Comparison of ENCODE assay signal across 8 cellular contexts in the genomic region with DNA sequence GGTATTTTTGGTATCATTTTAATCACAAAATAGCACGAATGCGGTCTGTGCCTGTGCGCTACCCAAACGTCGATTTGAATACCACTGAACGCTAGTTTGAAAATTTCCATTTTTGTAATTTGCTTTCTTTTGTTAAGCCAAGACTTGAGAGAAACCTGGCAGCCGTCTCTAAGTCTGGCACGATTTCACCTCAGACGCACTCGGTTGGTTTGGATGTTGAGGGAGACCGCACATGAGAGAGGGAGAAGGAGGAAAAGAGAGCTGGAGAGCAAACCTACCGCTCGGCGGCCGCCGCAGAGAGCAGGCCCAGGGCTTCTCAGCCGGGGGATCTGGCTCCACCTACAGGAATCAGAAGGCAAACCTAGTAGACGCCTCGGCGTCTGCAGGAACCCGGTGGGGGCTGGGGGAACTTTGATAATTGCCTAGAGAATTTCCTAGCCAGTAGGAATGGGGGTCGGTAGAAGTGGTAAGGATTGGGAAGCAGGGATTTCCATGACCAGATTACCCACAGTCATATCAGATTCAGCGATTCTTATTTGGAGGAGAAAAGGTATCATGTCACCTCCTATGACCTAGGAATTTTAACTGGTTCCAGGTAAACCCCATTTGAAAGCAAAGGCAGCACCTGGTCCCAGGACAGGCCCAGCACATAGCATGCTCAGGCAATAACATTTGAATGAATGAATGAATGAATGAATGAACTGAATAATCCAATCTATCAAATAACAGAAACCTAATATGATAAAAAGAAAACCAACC.
DNase-seq lines count a peak whose midpoint lies in the region; TF ChIP-seq lines count a peak whose summit lies in the region.

No MANE protein-coding gene starts in this region.

- no peaks in the 10 kb centered on the region for H3K9me3 Mint-ChIP-seq in activated CD4-positive, alpha-beta T cell treated with anti-CD3 and anti-CD28 coated beads, Interleukin-2, amount 10 ng/mL, durations not matched to agents 24 days and 14 days

- no peaks in the 10 kb centered on the region for H3K27me3 Mint-ChIP-seq in activated CD4-positive, alpha-beta T cell treated with anti-CD3 and anti-CD28 coated beads, Interleukin-2, amount 10 ng/mL, durations not matched to agents 24 days and 14 days

- no peak overlapping the region for H3K27ac Mint-ChIP-seq in activated CD4-positive, alpha-beta T cell treated with anti-CD3 and anti-CD28 coated beads, Interleukin-2, amount 10 ng/mL, durations not matched to agents 24 days and 14 days

- H3K36me3 Mint-ChIP-seq in activated CD4-positive, alpha-beta T cell treated with anti-CD3 and anti-CD28 coated beads, Interleukin-2, amount 10 ng/mL, durations not matched to agents 24 days and 14 days (ENCODE audit: low read depth) = no peaks in the 10 kb centered on the region

- intact Hi-C loops in activated CD4-positive, alpha-beta T cell treated with anti-CD3 and anti-CD28 coated beads, Interleukin-2, amount 10 ng/mL, durations not matched to agents 24 days and 14 days (cut with micrococcal nuclease) = no loop called here

- H3K4me3 Mint-ChIP-seq in activated CD4-positive, alpha-beta T cell treated with anti-CD3 and anti-CD28 coated beads, Interleukin-2, amount 10 ng/mL, durations not matched to agents 24 days and 14 days = peak overlapping the region; percentile 66

- DNase-seq in GM10248 (ENCODE audit: extremely low spot score) (peak; percentile 74), HCEC 1CT (peak; percentile 73), MV-4-11 (lab: John Stamatoyannopoulos, UW) (peak; percentile 41), ecto neural progenitor cell (ENCODE audit: low spot score) (peak; percentile 83), mesenteric fat pad (ENCODE audit: low spot score) (peak; percentile 92), DMS79 treated with DMSO at 0.1 percent for 48 hours (lab: John Stamatoyannopoulos, UW) (no peak)
- peak; percentile 85 for DNase-seq in activated CD4-positive, alpha-beta T cell treated with anti-CD3 and anti-CD28 coated beads, Interleukin-2, amount 10 ng/mL, durations not matched to agents 24 days and 14 days
- DNase-seq in stimulated activated CD8-positive, alpha-beta memory T cell treated with anti-CD3 and anti-CD28 coated beads, Interleukin-12 subunit alpha, Interleukin-12 subunit beta, amount 100 ng/mL, for 4 hours (ENCODE audit: low read depth) = peak; percentile 9

- H3K4me1 Mint-ChIP-seq in activated CD4-positive, alpha-beta T cell treated with anti-CD3 and anti-CD28 coated beads, Interleukin-2, amount 10 ng/mL, durations not matched to agents 24 days and 14 days = peaks cover 8% of the 10 kb centered on the region

- TF ChIP-seq CTCF in GM10248 (IDR thresholded peaks at IDR 0.05; ENCODE audit: control extremely low read depth, extremely low read depth, low read depth, missing control alignments) = peak; percentile 60

- POLR2A ChIA-PET in GM10248 (lab: Yijun Ruan, JAX) = no interaction called here

- CTCF ChIA-PET in GM10248 (lab: Yijun Ruan, JAX) = interaction anchor here (0.6 to 2.4 kb wide), 9 partner anchors 8 to 663 kb away, joined by 3 to 8 read pairs (median 6); no protein-coding TSS in a partner anchor
